ENCODE assay signal across 12 cellular contexts in genomic region chr4:147778942-147779341, GRCh38. TPM values are rescaled to one million over a fixed set of nuclear protein-coding genes. Genes with fewer than 3 reads are reported as not detected.
DNase-seq lines count a peak whose midpoint lies in the region; ATAC-seq and TF ChIP-seq lines count a peak whose summit lies in the region.
"Had no signal": no experiment of that assay in that cellular context is flagged by ENCODE, and none has a peak within 500 bp of the region (broad histone marks: within the 10 kb centered on the region; RNA-seq: fewer than 3 reads in every experiment).

No MANE protein-coding gene starts in this region.

- peaks cover 22% of the 10 kb centered on the region for H3K4me1 Mint-ChIP-seq in progenitor cell of endocrine pancreas (ENCODE audit: low read depth)

- ATAC-seq in GM18502 (IDR thresholded peaks at IDR 0.05; ENCODE audit: poor library complexity, unreplicated experiment): peak; percentile 68
- ATAC-seq in GM19468 (IDR thresholded peaks at IDR 0.05; ENCODE audit: extremely low read depth, unreplicated experiment): peak; percentile 45
- ATAC-seq in HG02938 (IDR thresholded peaks at IDR 0.05; ENCODE audit: unreplicated experiment): peak; percentile 62
- ATAC-seq in HG03565 (IDR thresholded peaks at IDR 0.05; ENCODE audit: unreplicated experiment): peak; percentile 52
- ATAC-seq: naive thymus-derived CD4-positive, alpha-beta T cell had no signal

- peaks cover 2% of the 10 kb centered on the region for H3K27me3 Mint-ChIP-seq in progenitor cell of endocrine pancreas

- TF ChIP-seq CTCF in progenitor cell of endocrine pancreas (IDR thresholded peaks at IDR 0.05; ENCODE audit: unreplicated experiment): no peak

- H3K27ac Mint-ChIP-seq in progenitor cell of endocrine pancreas: no peak overlapping the region
- H3K27ac Mint-ChIP-seq: B cell had no signal

- H3K36me3 Mint-ChIP-seq in progenitor cell of endocrine pancreas (ENCODE audit: insufficient read depth): no peaks in the 10 kb centered on the region
- H3K36me3 Mint-ChIP-seq: naive thymus-derived CD4-positive, alpha-beta T cell had no signal

- H3K4me3 Mint-ChIP-seq in progenitor cell of endocrine pancreas (ENCODE audit: low read depth): no peak overlapping the region
- H3K4me3 Mint-ChIP-seq: B cell; naive thymus-derived CD4-positive, alpha-beta T cell had no signal

- H3K9me3 Mint-ChIP-seq in progenitor cell of endocrine pancreas (ENCODE audit: low read depth): no peaks in the 10 kb centered on the region
- H3K9me3 Mint-ChIP-seq: naive thymus-derived CD4-positive, alpha-beta T cell had no signal

- DNase-seq in GF-D8 (lab: John Stamatoyannopoulos, UW) (no peak), NCI-H345 treated with DMSO at 0.1 percent for 48 hours (lab: John Stamatoyannopoulos, UW; ENCODE audit: unreplicated experiment) (no peak), DMS153 treated with DMSO at 0.1 percent for 48 hours (lab: John Stamatoyannopoulos, UW; ENCODE audit: unreplicated experiment) (no peak), progenitor cell of endocrine pancreas (ENCODE audit: low spot score, unreplicated experiment) (no peak)
- DNase-seq: islet precursor cell; naive thymus-derived CD4-positive, alpha-beta T cell; NCI-H187 had no signal

RNA-seq across cellular contexts. Expression of gene ARHGAP10, which starts 47.1 kb away (rescaled TPM):
- total RNA-seq in progenitor cell of endocrine pancreas: 11.0 and 13.1 TPM in 2 replicates
